ENCODE assay signal across 1 cellular context in the genomic region with DNA sequence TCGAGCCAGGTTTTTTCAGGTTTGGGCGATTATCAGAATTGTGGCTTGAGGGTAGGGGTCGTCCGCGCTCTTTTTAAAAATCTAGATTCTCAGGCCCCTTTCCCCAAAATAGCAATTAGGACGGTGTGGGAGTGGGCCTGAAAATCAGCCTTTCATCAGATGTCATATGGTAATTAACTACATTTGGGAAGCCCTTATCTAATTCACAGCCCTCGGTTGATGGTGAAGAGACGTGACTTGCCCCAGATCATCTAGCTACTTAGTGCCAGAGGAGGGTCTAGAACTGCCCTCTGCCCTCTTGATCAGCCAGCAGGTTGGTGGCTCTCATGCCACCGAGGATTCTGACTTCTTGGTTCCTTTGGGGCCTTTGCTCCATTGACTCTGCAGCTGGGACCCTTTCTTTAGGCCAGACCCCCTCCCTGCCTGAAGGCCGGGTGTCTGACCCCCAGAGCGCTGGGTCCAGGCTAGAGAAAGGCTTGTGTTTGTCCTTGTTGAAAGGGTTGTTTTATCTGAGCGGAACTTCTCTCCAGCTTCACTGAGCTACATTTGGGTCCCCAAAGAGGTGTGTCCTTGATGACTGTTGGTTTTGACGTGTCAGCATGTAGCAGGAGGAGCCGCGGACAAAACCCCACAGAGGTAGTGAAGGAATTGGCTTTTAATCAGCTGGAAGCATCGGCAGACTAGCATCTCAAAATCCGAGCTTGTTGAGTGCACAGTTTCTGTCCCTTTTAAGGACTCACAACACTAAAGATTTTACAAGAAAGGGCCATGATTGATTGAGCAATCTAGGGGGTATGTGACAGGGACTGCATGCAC.
TF ChIP-seq lines count a peak whose summit lies in the region.

No MANE protein-coding gene starts in this region.

TF ChIP-seq in HepG2, 621 proteins besides CTCF, POLR2A, EP300 and RAD21 (continued from another document and continues in another):
- TF ChIP-seq, protein P1, sequence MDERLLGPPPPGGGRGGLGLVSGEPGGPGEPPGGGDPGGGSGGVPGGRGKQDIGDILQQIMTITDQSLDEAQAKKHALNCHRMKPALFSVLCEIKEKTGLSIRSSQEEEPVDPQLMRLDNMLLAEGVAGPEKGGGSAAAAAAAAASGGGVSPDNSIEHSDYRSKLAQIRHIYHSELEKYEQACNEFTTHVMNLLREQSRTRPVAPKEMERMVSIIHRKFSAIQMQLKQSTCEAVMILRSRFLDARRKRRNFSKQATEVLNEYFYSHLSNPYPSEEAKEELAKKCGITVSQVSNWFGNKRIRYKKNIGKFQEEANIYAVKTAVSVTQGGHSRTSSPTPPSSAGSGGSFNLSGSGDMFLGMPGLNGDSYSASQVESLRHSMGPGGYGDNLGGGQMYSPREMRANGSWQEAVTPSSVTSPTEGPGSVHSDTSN (CRISPR knock-in tag; IDR thresholded peaks at IDR 0.05) = no peak
- TF ChIP-seq ZNF180 (CRISPR knock-in tag; IDR thresholded peaks at IDR 0.05; ENCODE audit: borderline replicate concordance, low read depth) = no peak
- no peak for TF ChIP-seq BORCS8-MEF2B (CRISPR knock-in tag; IDR thresholded peaks at IDR 0.05)
- no peak for TF ChIP-seq KAT7 (CRISPR knock-in tag; IDR thresholded peaks at IDR 0.05; ENCODE audit: borderline replicate concordance)
- no peak for TF ChIP-seq BRD4 (CRISPR knock-in tag; IDR thresholded peaks at IDR 0.05)
- no peak for TF ChIP-seq MEIS2 (CRISPR knock-in tag; IDR thresholded peaks at IDR 0.05)
- TF ChIP-seq, protein P2, sequence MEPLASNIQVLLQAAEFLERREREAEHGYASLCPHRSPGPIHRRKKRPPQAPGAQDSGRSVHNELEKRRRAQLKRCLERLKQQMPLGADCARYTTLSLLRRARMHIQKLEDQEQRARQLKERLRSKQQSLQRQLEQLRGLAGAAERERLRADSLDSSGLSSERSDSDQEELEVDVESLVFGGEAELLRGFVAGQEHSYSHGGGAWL (CRISPR knock-in tag; IDR thresholded peaks at IDR 0.05) = no peak
- TF ChIP-seq, protein P3, sequence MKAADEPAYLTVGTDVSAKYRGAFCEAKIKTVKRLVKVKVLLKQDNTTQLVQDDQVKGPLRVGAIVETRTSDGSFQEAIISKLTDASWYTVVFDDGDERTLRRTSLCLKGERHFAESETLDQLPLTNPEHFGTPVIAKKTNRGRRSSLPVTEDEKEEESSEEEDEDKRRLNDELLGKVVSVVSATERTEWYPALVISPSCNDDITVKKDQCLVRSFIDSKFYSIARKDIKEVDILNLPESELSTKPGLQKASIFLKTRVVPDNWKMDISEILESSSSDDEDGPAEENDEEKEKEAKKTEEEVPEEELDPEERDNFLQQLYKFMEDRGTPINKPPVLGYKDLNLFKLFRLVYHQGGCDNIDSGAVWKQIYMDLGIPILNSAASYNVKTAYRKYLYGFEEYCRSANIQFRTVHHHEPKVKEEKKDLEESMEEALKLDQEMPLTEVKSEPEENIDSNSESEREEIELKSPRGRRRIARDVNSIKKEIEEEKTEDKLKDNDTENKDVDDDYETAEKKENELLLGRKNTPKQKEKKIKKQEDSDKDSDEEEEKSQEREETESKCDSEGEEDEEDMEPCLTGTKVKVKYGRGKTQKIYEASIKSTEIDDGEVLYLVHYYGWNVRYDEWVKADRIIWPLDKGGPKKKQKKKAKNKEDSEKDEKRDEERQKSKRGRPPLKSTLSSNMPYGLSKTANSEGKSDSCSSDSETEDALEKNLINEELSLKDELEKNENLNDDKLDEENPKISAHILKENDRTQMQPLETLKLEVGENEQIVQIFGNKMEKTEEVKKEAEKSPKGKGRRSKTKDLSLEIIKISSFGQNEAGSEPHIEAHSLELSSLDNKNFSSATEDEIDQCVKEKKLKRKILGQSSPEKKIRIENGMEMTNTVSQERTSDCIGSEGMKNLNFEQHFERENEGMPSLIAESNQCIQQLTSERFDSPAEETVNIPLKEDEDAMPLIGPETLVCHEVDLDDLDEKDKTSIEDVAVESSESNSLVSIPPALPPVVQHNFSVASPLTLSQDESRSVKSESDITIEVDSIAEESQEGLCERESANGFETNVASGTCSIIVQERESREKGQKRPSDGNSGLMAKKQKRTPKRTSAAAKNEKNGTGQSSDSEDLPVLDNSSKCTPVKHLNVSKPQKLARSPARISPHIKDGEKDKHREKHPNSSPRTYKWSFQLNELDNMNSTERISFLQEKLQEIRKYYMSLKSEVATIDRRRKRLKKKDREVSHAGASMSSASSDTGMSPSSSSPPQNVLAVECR (CRISPR knock-in tag; IDR thresholded peaks at IDR 0.05; ENCODE audit: borderline replicate concordance) = no peak
- no peak for TF ChIP-seq TOPORS (CRISPR knock-in tag; IDR thresholded peaks at IDR 0.05)
- TF ChIP-seq RORA (CRISPR knock-in tag; IDR thresholded peaks at IDR 0.05) = no peak
- TF ChIP-seq JDP2 (CRISPR knock-in tag; IDR thresholded peaks at IDR 0.05; ENCODE audit: borderline replicate concordance) = no peak
- no peak for TF ChIP-seq ZNF720 (CRISPR knock-in tag; IDR thresholded peaks at IDR 0.05)
- TF ChIP-seq SP140L (CRISPR knock-in tag; IDR thresholded peaks at IDR 0.05; ENCODE audit: borderline replicate concordance) = no peak
- TF ChIP-seq ZSCAN20 (CRISPR knock-in tag; IDR thresholded peaks at IDR 0.05; ENCODE audit: borderline replicate concordance) = no peak
- TF ChIP-seq, protein P4, sequence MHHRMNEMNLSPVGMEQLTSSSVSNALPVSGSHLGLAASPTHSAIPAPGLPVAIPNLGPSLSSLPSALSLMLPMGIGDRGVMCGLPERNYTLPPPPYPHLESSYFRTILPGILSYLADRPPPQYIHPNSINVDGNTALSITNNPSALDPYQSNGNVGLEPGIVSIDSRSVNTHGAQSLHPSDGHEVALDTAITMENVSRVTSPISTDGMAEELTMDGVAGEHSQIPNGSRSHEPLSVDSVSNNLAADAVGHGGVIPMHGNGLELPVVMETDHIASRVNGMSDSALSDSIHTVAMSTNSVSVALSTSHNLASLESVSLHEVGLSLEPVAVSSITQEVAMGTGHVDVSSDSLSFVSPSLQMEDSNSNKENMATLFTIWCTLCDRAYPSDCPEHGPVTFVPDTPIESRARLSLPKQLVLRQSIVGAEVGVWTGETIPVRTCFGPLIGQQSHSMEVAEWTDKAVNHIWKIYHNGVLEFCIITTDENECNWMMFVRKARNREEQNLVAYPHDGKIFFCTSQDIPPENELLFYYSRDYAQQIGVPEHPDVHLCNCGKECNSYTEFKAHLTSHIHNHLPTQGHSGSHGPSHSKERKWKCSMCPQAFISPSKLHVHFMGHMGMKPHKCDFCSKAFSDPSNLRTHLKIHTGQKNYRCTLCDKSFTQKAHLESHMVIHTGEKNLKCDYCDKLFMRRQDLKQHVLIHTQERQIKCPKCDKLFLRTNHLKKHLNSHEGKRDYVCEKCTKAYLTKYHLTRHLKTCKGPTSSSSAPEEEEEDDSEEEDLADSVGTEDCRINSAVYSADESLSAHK (CRISPR knock-in tag; IDR thresholded peaks at IDR 0.05; ENCODE audit: borderline replicate concordance) = no peak
- no peak for TF ChIP-seq ZNF839 (CRISPR knock-in tag; IDR thresholded peaks at IDR 0.05; ENCODE audit: borderline replicate concordance)
- no peak for TF ChIP-seq MIER2 (CRISPR knock-in tag; IDR thresholded peaks at IDR 0.05)
- TF ChIP-seq HNRNPLL (IDR thresholded peaks at IDR 0.05; ENCODE audit: low read depth, low read length, poor library complexity, severe bottlenecking) = no peak
- TF ChIP-seq ZNF335 (CRISPR knock-in tag; IDR thresholded peaks at IDR 0.05) = no peak
- no peak for TF ChIP-seq FOXP1 (IDR thresholded peaks at IDR 0.05)
- TF ChIP-seq FOXP1 (CRISPR knock-in tag; IDR thresholded peaks at IDR 0.05) = no peak
- TF ChIP-seq ZNF317 (CRISPR knock-in tag; IDR thresholded peaks at IDR 0.05) = no peak
- TF ChIP-seq, protein P5, sequence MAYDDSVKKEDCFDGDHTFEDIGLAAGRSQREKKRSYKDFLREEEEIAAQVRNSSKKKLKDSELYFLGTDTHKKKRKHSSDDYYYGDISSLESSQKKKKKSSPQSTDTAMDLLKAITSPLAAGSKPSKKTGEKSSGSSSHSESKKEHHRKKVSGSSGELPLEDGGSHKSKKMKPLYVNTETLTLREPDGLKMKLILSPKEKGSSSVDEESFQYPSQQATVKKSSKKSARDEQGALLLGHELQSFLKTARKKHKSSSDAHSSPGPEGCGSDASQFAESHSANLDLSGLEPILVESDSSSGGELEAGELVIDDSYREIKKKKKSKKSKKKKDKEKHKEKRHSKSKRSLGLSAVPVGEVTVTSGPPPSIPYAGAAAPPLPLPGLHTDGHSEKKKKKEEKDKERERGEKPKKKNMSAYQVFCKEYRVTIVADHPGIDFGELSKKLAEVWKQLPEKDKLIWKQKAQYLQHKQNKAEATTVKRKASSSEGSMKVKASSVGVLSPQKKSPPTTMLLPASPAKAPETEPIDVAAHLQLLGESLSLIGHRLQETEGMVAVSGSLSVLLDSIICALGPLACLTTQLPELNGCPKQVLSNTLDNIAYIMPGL (CRISPR knock-in tag; IDR thresholded peaks at IDR 0.05; ENCODE audit: borderline replicate concordance in 1 of 2, low read depth in 1 of 2) = no peak
- TF ChIP-seq, protein P6, sequence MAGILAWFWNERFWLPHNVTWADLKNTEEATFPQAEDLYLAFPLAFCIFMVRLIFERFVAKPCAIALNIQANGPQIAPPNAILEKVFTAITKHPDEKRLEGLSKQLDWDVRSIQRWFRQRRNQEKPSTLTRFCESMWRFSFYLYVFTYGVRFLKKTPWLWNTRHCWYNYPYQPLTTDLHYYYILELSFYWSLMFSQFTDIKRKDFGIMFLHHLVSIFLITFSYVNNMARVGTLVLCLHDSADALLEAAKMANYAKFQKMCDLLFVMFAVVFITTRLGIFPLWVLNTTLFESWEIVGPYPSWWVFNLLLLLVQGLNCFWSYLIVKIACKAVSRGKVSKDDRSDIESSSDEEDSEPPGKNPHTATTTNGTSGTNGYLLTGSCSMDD (CRISPR knock-in tag; IDR thresholded peaks at IDR 0.05) = no peak
- no peak for TF ChIP-seq NONO (IDR thresholded peaks at IDR 0.05)
- no peak; the same call in 1 of the 2 replicates for TF ChIP-seq NONO (CRISPR knock-in tag; conservative IDR thresholded peaks at IDR 0.05)
- no peak for TF ChIP-seq ZSCAN21 (CRISPR knock-in tag; IDR thresholded peaks at IDR 0.05; ENCODE audit: borderline replicate concordance)
- TF ChIP-seq, protein P7, sequence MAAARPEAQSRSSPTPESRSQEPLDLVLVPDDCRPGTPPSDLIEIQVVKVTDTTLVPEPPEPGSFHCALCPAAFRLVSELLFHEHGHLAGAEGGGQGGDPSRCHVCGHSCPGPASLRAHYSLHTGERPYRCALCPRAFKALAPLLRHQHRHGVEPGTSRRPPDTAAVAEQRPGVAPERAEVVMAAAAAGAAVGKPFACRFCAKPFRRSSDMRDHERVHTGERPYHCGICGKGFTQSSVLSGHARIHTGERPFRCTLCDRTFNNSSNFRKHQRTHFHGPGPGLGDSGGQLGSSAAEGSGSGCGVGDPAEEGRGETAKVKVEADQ (CRISPR knock-in tag; IDR thresholded peaks at IDR 0.05; ENCODE audit: borderline replicate concordance) = no peak
- TF ChIP-seq ZNF10 (CRISPR knock-in tag; IDR thresholded peaks at IDR 0.05; ENCODE audit: borderline replicate concordance, low read depth) = no peak
- no peak for TF ChIP-seq ARNTL (CRISPR knock-in tag; IDR thresholded peaks at IDR 0.05)
- TF ChIP-seq, protein P8, sequence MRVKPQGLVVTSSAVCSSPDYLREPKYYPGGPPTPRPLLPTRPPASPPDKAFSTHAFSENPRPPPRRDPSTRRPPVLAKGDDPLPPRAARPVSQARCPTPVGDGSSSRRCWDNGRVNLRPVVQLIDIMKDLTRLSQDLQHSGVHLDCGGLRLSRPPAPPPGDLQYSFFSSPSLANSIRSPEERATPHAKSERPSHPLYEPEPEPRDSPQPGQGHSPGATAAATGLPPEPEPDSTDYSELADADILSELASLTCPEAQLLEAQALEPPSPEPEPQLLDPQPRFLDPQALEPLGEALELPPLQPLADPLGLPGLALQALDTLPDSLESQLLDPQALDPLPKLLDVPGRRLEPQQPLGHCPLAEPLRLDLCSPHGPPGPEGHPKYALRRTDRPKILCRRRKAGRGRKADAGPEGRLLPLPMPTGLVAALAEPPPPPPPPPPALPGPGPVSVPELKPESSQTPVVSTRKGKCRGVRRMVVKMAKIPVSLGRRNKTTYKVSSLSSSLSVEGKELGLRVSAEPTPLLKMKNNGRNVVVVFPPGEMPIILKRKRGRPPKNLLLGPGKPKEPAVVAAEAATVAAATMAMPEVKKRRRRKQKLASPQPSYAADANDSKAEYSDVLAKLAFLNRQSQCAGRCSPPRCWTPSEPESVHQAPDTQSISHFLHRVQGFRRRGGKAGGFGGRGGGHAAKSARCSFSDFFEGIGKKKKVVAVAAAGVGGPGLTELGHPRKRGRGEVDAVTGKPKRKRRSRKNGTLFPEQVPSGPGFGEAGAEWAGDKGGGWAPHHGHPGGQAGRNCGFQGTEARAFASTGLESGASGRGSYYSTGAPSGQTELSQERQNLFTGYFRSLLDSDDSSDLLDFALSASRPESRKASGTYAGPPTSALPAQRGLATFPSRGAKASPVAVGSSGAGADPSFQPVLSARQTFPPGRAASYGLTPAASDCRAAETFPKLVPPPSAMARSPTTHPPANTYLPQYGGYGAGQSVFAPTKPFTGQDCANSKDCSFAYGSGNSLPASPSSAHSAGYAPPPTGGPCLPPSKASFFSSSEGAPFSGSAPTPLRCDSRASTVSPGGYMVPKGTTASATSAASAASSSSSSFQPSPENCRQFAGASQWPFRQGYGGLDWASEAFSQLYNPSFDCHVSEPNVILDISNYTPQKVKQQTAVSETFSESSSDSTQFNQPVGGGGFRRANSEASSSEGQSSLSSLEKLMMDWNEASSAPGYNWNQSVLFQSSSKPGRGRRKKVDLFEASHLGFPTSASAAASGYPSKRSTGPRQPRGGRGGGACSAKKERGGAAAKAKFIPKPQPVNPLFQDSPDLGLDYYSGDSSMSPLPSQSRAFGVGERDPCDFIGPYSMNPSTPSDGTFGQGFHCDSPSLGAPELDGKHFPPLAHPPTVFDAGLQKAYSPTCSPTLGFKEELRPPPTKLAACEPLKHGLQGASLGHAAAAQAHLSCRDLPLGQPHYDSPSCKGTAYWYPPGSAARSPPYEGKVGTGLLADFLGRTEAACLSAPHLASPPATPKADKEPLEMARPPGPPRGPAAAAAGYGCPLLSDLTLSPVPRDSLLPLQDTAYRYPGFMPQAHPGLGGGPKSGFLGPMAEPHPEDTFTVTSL (CRISPR knock-in tag; IDR thresholded peaks at IDR 0.05; ENCODE audit: borderline replicate concordance) = peak; percentile 24; the same call in 1 of the 2 replicates
- TF ChIP-seq ARID2 (CRISPR knock-in tag; IDR thresholded peaks at IDR 0.05; ENCODE audit: borderline replicate concordance) = no peak
- TF ChIP-seq SALL1 (CRISPR knock-in tag; IDR thresholded peaks at IDR 0.05) = no peak; the same call in 1 of the 2 replicates
- no peak for TF ChIP-seq KLF9 (CRISPR knock-in tag; IDR thresholded peaks at IDR 0.05; ENCODE audit: low read depth)
- no peak for TF ChIP-seq JUN (CRISPR knock-in tag; IDR thresholded peaks at IDR 0.05)
- TF ChIP-seq, protein P9, sequence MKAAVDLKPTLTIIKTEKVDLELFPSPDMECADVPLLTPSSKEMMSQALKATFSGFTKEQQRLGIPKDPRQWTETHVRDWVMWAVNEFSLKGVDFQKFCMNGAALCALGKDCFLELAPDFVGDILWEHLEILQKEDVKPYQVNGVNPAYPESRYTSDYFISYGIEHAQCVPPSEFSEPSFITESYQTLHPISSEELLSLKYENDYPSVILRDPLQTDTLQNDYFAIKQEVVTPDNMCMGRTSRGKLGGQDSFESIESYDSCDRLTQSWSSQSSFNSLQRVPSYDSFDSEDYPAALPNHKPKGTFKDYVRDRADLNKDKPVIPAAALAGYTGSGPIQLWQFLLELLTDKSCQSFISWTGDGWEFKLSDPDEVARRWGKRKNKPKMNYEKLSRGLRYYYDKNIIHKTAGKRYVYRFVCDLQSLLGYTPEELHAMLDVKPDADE (CRISPR knock-in tag; IDR thresholded peaks at IDR 0.05) = no peak
- TF ChIP-seq ZBTB7A (CRISPR knock-in tag; IDR thresholded peaks at IDR 0.05) = no peak
- no peak for TF ChIP-seq HMG20A (CRISPR knock-in tag; IDR thresholded peaks at IDR 0.05; ENCODE audit: borderline replicate concordance)
- TF ChIP-seq TBX2 (CRISPR knock-in tag; IDR thresholded peaks at IDR 0.05; ENCODE audit: borderline replicate concordance) = no peak
- TF ChIP-seq ZNF3 (CRISPR knock-in tag; IDR thresholded peaks at IDR 0.05) = no peak
- TF ChIP-seq GLI4 (CRISPR knock-in tag; IDR thresholded peaks at IDR 0.05; ENCODE audit: borderline replicate concordance) = no peak
- TF ChIP-seq TBX3 (IDR thresholded peaks at IDR 0.05; ENCODE audit: borderline replicate concordance) = no peak
